In the genomic region with DNA sequence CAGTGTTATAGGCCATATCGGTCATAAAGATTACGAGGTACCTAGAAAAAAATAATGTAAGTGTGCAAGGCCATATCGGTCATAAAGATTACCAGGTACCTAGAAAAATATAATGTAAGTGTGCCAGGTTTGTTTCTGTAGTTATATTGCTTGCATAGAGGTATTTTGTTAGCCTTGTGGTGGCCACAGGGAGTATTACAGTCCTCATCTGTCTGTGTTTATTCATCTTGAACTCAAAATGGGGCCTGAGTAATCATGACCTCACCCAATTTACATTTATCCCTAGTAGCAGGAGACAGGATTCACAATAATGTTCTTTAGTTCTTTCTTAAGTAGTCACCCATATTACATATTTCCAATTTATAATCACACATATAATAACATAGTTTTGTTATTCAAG, we compare ENCODE assay signal across 16 cellular contexts.
DNase-seq lines count a peak whose midpoint lies in the region; ATAC-seq, FAIRE-seq and TF ChIP-seq lines count a peak whose summit lies in the region.
"Had no signal": no experiment of that assay in that cellular context is flagged by ENCODE, and none has a peak within 500 bp of the region (broad histone marks: within the 10 kb centered on the region; RNA-seq: fewer than 3 reads in every experiment).

No MANE protein-coding gene starts in this region.

- TF ChIP-seq CTCF in epithelial cell of proximal tubule (conservative IDR thresholded peaks at IDR 0.05; ENCODE audit: low read depth, low read length) (peak; percentile 16), transverse colon (IDR thresholded peaks at IDR 0.05) (no peak)

- no peaks in the 10 kb centered on the region for H3K27me3 ChIP-seq in small intestine (ENCODE audit: control insufficient read depth in 2 of 2, insufficient read depth in 2 of 2, low read length in 2 of 2)
- no peaks in the 10 kb centered on the region for H3K27me3 ChIP-seq in transverse colon

- WGBS in small intestine, 3 donors, result 37 to 70% (median 67%) methylated on average over 3 of the region's 3 CpGs
- WGBS in transverse colon (ENCODE audit: low coverage in 1 of 2), 2 donors, result 57% methylated on average over 3 of the region's 3 CpGs; no CpG with 5 or more reads in 1 of the 2 donors

- peak overlapping the region in 1 of 2 donors; percentile 89 for H3K27ac Mint-ChIP-seq in activated naive CD4-positive, alpha-beta T cell treated with anti-CD3 and anti-CD28 coated beads, Interleukin-2, amount 50 U/mL, for 72 hours
- H3K27ac Mint-ChIP-seq: immature natural killer cell had no signal

- in situ Hi-C loops in transverse colon (cut with MboI; ENCODE audit: low pct_ligation_motif_present in 1 of 4, low pct_unique_long_range_greater_than_20kb in 1 of 4, low sequenced_read_pairs in 3 of 4), result no loop called here

- no peak for FAIRE-seq in RCC 7860 (lab: Jason Lieb, UNC)
- FAIRE-seq in small intestine (lab: Jason Lieb, UNC), result no peak

- H3K36me3 ChIP-seq in small intestine (ENCODE audit: control insufficient read depth in 2 of 2, insufficient read depth in 2 of 2, low read length in 2 of 2) (no peaks in the 10 kb centered on the region), transverse colon (no peaks in the 10 kb centered on the region)
- H3K36me3 ChIP-seq: HAP-1 had no signal

- intact Hi-C loops in transverse colon (cut with DNase I; ENCODE audit: low total_unique reads), result no loop called here

- H3K4me1 ChIP-seq in small intestine (ENCODE audit: control insufficient read depth in 2 of 2, insufficient read depth in 1 of 2, low read depth in 1 of 2, low read length in 1 of 2), result no peaks in the 10 kb centered on the region
- no peaks in the 10 kb centered on the region for H3K4me1 ChIP-seq in transverse colon
- H3K4me1 ChIP-seq: HAP-1 had no signal

- no peaks in the 10 kb centered on the region for H3K9me3 ChIP-seq in small intestine (ENCODE audit: control insufficient read depth, low read depth)
- no peaks in the 10 kb centered on the region for H3K9me3 ChIP-seq in transverse colon
- H3K9me3 ChIP-seq: HAP-1 had no signal

- peaks cover 3 to 6% of the 10 kb centered on the region in 2 donors for H3K9me3 Mint-ChIP-seq in activated naive CD4-positive, alpha-beta T cell treated with anti-CD3 and anti-CD28 coated beads, Interleukin-2, amount 50 U/mL, for 72 hours

- TF ChIP-seq EP300 in transverse colon (IDR thresholded peaks at IDR 0.05; ENCODE audit: low read depth), result no peak

- ATAC-seq in activated naive CD4-positive, alpha-beta T cell treated with anti-CD3 and anti-CD28 coated beads, Interleukin-2, amount 50 U/mL, for 72 hours, result peak; percentile 16 to 46
- no peak for ATAC-seq in HG02610 (IDR thresholded peaks at IDR 0.05; ENCODE audit: unreplicated experiment)

- no peak overlapping the region for H3K27ac ChIP-seq in small intestine (ENCODE audit: low read depth in 1 of 2, low read length in 1 of 2)
- no peak overlapping the region for H3K27ac ChIP-seq in transverse colon
- H3K27ac ChIP-seq: PC-9 had no signal

- H3K4me3 ChIP-seq in epithelial cell of proximal tubule (ENCODE audit: low read depth, low read length) (no peak overlapping the region), small intestine (ENCODE audit: low read depth in 1 of 2, low read length in 2 of 2) (no peak overlapping the region), transverse colon (no peak overlapping the region)
- H3K4me3 ChIP-seq: HAP-1, PC-9 had no signal

- peaks cover 11 to 17% of the 10 kb centered on the region in 2 donors for H3K36me3 Mint-ChIP-seq in activated naive CD4-positive, alpha-beta T cell treated with anti-CD3 and anti-CD28 coated beads, Interleukin-2, amount 50 U/mL, for 72 hours
- H3K36me3 Mint-ChIP-seq: immature natural killer cell had no signal

- DNase-seq in activated naive CD4-positive, alpha-beta T cell treated with anti-CD3 and anti-CD28 coated beads, Interleukin-2, amount 50 U/mL, for 72 hours (ENCODE audit: low spot score in 2 of 2), result no peak
- no peak for DNase-seq in activated naive CD4-positive, alpha-beta T cell treated with Interleukin-2 at 50 U/mL for 16 hours
- DNase-seq in RCC 7860 (ENCODE audit: low spot score) (peak; percentile 29), epithelial cell of proximal tubule (ENCODE audit: low read depth) (no peak), small intestine (peak; percentile 13), transverse colon (no peak), cerebellum (ENCODE audit: low spot score) (no peak)
- DNase-seq: activated T-cell treated with anti-CD3 and anti-CD28 coated beads, Interleukin-2, amount 50 U/mL, for 1 hour; cortex of kidney; glutamatergic neuron; NCI-H2081 treated with DMSO at 0.1 percent for 48 hours; PC-9; stimulated activated CD4-positive, alpha-beta T cell treated with anti-CD3 and anti-CD28 coated beads, Interleukin-2, amount 100 ng/mL, for 24 hours had no signal

- no peak for TF ChIP-seq POLR2A in transverse colon (IDR thresholded peaks at IDR 0.05)

Comparison
In these comparisons a context has a peak if more than half of its experiments do, and no peak if none do; other contexts are left out.
1. DNase-seq: peak in RCC 7860 (single experiment) and small intestine (single experiment); none in activated naive CD4-positive, alpha-beta T cell treated with anti-CD3 and anti-CD28 coated beads, Interleukin-2, amount 50 U/mL, for 72 hours (0 of 2), activated naive CD4-positive, alpha-beta T cell treated with Interleukin-2 at 50 U/mL for 16 hours (single experiment), epithelial cell of proximal tubule (single experiment), transverse colon (single experiment) and cerebellum (single experiment).